10 cellular contexts compared by ENCODE assay signal in the genomic region with DNA sequence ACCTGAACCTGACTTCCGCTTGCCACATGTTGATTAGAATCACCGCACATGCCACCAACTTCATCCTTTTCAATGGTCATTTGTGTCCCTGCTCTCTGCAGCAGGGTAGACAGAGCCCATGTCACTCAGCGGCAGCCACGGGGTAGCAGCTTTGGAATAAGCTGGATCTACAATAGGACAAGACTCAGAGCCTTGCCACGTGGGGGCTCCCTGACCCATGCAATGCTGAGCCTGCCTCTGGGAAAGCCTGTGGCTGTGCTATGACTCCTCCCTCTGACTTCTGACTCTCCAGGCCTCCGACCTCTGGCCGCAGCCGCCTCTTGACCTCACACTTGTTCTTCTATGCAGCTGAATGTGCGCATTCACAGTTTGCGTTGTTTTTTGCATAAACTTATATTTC.
A peak's percentile ranks its signal among the peaks of the same experiment; 100 is the strongest.
DNase-seq lines count a peak whose midpoint lies in the region; ATAC-seq, FAIRE-seq and TF ChIP-seq lines count a peak whose summit lies in the region.
"Had no signal": no experiment of that assay in that cellular context is flagged by ENCODE, and none has a peak within 500 bp of the region (broad histone marks: within the 10 kb centered on the region; RNA-seq: fewer than 3 reads in every experiment).

No MANE protein-coding gene starts in this region.

- DNase-seq in Right ventricle myocardium inferior (ENCODE audit: missing footprints), result peak; percentile 80
- no peak for DNase-seq in cardiac septum (ENCODE audit: low spot score)
- DNase-seq in islet precursor cell, result peak; percentile 87
- peak; percentile 16 for DNase-seq in urothelium cell line (ENCODE audit: low spot score)
- no peak for DNase-seq in mucosa of gallbladder (ENCODE audit: low spot score)
- DNase-seq in G401 (ENCODE audit: low spot score), result no peak
- DNase-seq: activated naive CD4-positive, alpha-beta T cell treated with anti-CD3 and anti-CD28 coated beads, Interleukin-2, amount 50 U/mL, for 16 hours; naive thymus-derived CD4-positive, alpha-beta T cell had no signal

- no peak overlapping the region for H2AFZ ChIP-seq in OCI-LY1 (ENCODE audit: low read length)

- in situ Hi-C loops in G401 (cut with HindIII; ENCODE audit: low sequenced_read_pairs), result no loop called here

- no peak overlapping the region for H3K27ac ChIP-seq in OCI-LY1 (ENCODE audit: low read depth, low read length, poor library complexity, severe bottlenecking)

- H3K9me3 ChIP-seq in OCI-LY1 (ENCODE audit: low read length), result no peaks in the 10 kb centered on the region

- H3K79me2 ChIP-seq in OCI-LY1 (ENCODE audit: insufficient read depth, low read length), result no peaks in the 10 kb centered on the region

- TF ChIP-seq CTCF in OCI-LY1 (IDR thresholded peaks at IDR 0.05; ENCODE audit: low read length), result peak; percentile 17; the same call in 1 of the 2 replicates

- no peak for FAIRE-seq in urothelium cell line (lab: Jason Lieb, UNC)

- H3K9ac ChIP-seq in OCI-LY1 (ENCODE audit: low read length), result no peak overlapping the region

- no peak overlapping the region for H3K4me3 ChIP-seq in OCI-LY1 (ENCODE audit: low read depth, low read length, poor library complexity, severe bottlenecking)

- H3K36me3 ChIP-seq in OCI-LY1 (ENCODE audit: insufficient read depth, low read length), result no peaks in the 10 kb centered on the region

- H3F3A ChIP-seq in OCI-LY1 (ENCODE audit: insufficient read depth, low read length), result no peaks in the 10 kb centered on the region

- peak; percentile 92 for ATAC-seq in Right ventricle myocardium inferior
- ATAC-seq in HG03457 (IDR thresholded peaks at IDR 0.05; ENCODE audit: unreplicated experiment), result no peak
- ATAC-seq: naive thymus-derived CD4-positive, alpha-beta T cell had no signal

- H3K27me3 ChIP-seq in OCI-LY1 (ENCODE audit: insufficient read depth, low read length), result no peaks in the 10 kb centered on the region

- intact Hi-C loops in Right ventricle myocardium inferior (cut with DNase I), result loop anchor here (5.0 kb wide), 1 partner anchor 208 kb away; no protein-coding TSS in a partner anchor
- intact Hi-C loops in cardiac septum (cut with DNase I), result loop anchor here (5.0 kb wide), 1 partner anchor 203 kb away; no protein-coding TSS in a partner anchor

- H3K9me2 ChIP-seq in OCI-LY1 (ENCODE audit: low read depth, low read length), result no peaks in the 10 kb centered on the region

- no peak overlapping the region for H3K4me2 ChIP-seq in OCI-LY1 (ENCODE audit: low read length)

- H3K4me1 ChIP-seq in OCI-LY1 (ENCODE audit: insufficient read depth, low read length, severe bottlenecking), result no peaks in the 10 kb centered on the region

- H4K20me1 ChIP-seq in OCI-LY1 (ENCODE audit: insufficient read depth, low read length), result no peaks in the 10 kb centered on the region

Comparison
In these comparisons a context has a peak if more than half of its experiments do, and no peak if none do; other contexts are left out.
1. DNase-seq: peak in Right ventricle myocardium inferior (single experiment), islet precursor cell (single experiment) and urothelium cell line (single experiment); none in cardiac septum (single experiment), mucosa of gallbladder (single experiment) and G401 (single experiment).